19 cellular contexts compared by ENCODE assay signal in the genomic region with DNA sequence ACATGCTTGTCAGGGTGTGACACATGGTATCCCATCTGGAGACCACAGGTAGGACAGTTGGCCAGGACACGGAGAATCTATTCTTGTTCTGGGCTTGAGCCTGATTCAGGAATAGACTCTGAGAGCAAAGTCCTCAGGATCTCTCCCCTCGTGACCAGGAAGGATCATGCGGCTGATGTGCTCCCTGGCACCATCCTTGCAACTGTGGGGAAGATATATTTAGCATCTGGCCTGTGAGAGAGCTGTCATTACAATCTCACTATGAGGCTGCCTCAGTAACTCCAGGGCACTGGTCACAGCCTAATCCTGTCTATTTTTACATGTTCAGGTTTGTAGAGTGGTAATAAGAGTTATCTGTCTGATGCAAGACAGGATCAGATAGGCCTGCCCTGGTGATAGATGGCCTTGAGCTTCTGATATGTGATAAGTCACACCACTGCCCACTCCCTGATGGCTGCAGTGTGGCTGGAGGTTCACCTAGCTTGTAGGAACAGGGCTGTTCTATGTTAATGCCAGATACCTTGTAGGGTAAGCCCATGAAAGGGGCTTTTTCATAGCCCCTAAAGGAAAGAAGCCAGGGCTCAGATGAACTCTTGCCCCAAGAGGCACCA. TPM values are rescaled to one million over a fixed set of nuclear protein-coding genes. Genes with fewer than 3 reads are reported as not detected.
DNase-seq lines count a peak whose midpoint lies in the region; ATAC-seq and TF ChIP-seq lines count a peak whose summit lies in the region.
"Had no signal": no experiment of that assay in that cellular context is flagged by ENCODE, and none has a peak within 500 bp of the region (broad histone marks: within the 10 kb centered on the region; RNA-seq: fewer than 3 reads in every experiment).

No MANE protein-coding gene starts in this region.

- H3K36me3 ChIP-seq in esophagus muscularis mucosa: no peaks in the 10 kb centered on the region
- H3K36me3 ChIP-seq in right atrium auricular region: no peaks in the 10 kb centered on the region
- H3K36me3 ChIP-seq in aorta (ENCODE audit: control insufficient read depth in 1 of 2, insufficient read depth in 2 of 2, low read length in 1 of 2): no peaks in the 10 kb centered on the region
- H3K36me3 ChIP-seq in HAP-1 (replicated peaks): no peaks in the 10 kb centered on the region
- H3K36me3 ChIP-seq: BLaER1, SJCRH30 had no signal

- peaks cover 10% of the 10 kb centered on the region for H3K9me3 Mint-ChIP-seq in neural crest cell

- no peaks in the 10 kb centered on the region for H3K4me1 Mint-ChIP-seq in neural crest cell
- H3K4me1 Mint-ChIP-seq: CD8-positive, alpha-beta memory T cell had no signal

- peaks cover 3% of the 10 kb centered on the region for H3K27me3 Mint-ChIP-seq in neural crest cell (ENCODE audit: low read depth)

- H3K4me3 ChIP-seq in esophagus muscularis mucosa (no peak overlapping the region), right atrium auricular region (no peak overlapping the region), aorta (ENCODE audit: low read length in 2 of 2) (no peak overlapping the region), HAP-1 (no peak overlapping the region)
- H3K4me3 ChIP-seq: BLaER1, SJCRH30 had no signal

- DNase-seq in esophagus muscularis mucosa (ENCODE audit: extremely low spot score) (no peak), right atrium auricular region (ENCODE audit: low spot score) (peak; percentile 75), neural crest cell (ENCODE audit: low read depth, low spot score) (no peak), aorta (no peak), HAP-1 (ENCODE audit: low spot score in 2 of 2) (no peak), NCI-H446 treated with DMSO at 0.1 percent for 48 hours (lab: John Stamatoyannopoulos, UW) (no peak)
- DNase-seq in stimulated activated CD4-positive, alpha-beta T cell treated with anti-CD3 and anti-CD28 coated beads, Interleukin-2, amount 100 ng/mL, for 24 hours: no peak
- DNase-seq: CD8-positive, alpha-beta memory T cell; HCEC 1CT; MV-4-11; NCI-H1436; NCI-H2081 treated with DMSO at 0.1 percent for 48 hours; NCI-H2227 treated with DMSO at 0.1 percent for 48 hours; NCI-H526; SJCRH30 had no signal

- H3K27ac ChIP-seq in esophagus muscularis mucosa (replicated peaks in 1 of 4): peak overlapping the region; percentile 71 to 81 (median 75)
- peak overlapping the region; percentile 82 to 92 for H3K27ac ChIP-seq in right atrium auricular region
- H3K27ac ChIP-seq in aorta (ENCODE audit: low read depth in 1 of 2, low read length in 2 of 2): peak overlapping the region; percentile 59 to 62
- H3K27ac ChIP-seq: BLaER1, SJCRH30 had no signal

- H3K4me3 Mint-ChIP-seq in neural crest cell: no peak overlapping the region
- H3K4me3 Mint-ChIP-seq: CD8-positive, alpha-beta memory T cell had no signal

- peaks cover 4% of the 10 kb centered on the region for H3K36me3 Mint-ChIP-seq in neural crest cell (ENCODE audit: low read depth)
- H3K36me3 Mint-ChIP-seq: CD8-positive, alpha-beta memory T cell had no signal

- intact Hi-C loops in esophagus muscularis mucosa (cut with DNase I): no loop called here
- intact Hi-C loops in aorta (cut with DNase I): no loop called here

- no peaks in the 10 kb centered on the region for H3K9me3 ChIP-seq in esophagus muscularis mucosa
- H3K9me3 ChIP-seq in right atrium auricular region: peaks cover 0 to 10% of the 10 kb centered on the region in 2 donors
- H3K9me3 ChIP-seq in aorta (ENCODE audit: control insufficient read depth, low read length): no peaks in the 10 kb centered on the region
- H3K9me3 ChIP-seq in HAP-1: peaks cover 2% of the 10 kb centered on the region; the same call in 1 of the 2 replicates
- H3K9me3 ChIP-seq: SJCRH30 had no signal

- H3K4me1 ChIP-seq in esophagus muscularis mucosa (peaks cover 8 to 33% (median 30%) of the 10 kb centered on the region in 4 donors), right atrium auricular region (peaks cover 0 to 17% of the 10 kb centered on the region in 2 donors), aorta (ENCODE audit: control insufficient read depth in 1 of 2, insufficient read depth in 2 of 2, low read length in 2 of 2) (peaks cover 9 to 14% of the 10 kb centered on the region in 2 donors), HAP-1 (no peaks in the 10 kb centered on the region)
- H3K4me1 ChIP-seq: BLaER1, SJCRH30 had no signal

- WGBS in esophagus muscularis mucosa: 56% methylated on average over 3 of the region's 3 CpGs
- WGBS in aorta, 2 donors: 20 to 24% methylated on average over 3 of the region's 3 CpGs

- H3K27me3 ChIP-seq in esophagus muscularis mucosa (no peaks in the 10 kb centered on the region), right atrium auricular region (no peaks in the 10 kb centered on the region), aorta (ENCODE audit: control insufficient read depth in 1 of 2, insufficient read depth in 2 of 2, low read length in 1 of 2) (no peaks in the 10 kb centered on the region), HAP-1 (ENCODE audit: low read depth) (no peaks in the 10 kb centered on the region)
- H3K27me3 ChIP-seq: BLaER1, SJCRH30 had no signal

- no peak for TF ChIP-seq POLR2A in esophagus muscularis mucosa (IDR thresholded peaks at IDR 0.05; ENCODE audit: low read depth)

- peak overlapping the region; percentile 10 for H3K27ac Mint-ChIP-seq in neural crest cell (ENCODE audit: unreplicated experiment)

- in situ Hi-C loops in HAP-1 (cut with MboI; ENCODE audit: low sequenced_read_pairs): no loop called here

- no peak for TF ChIP-seq EP300 in esophagus muscularis mucosa (IDR thresholded peaks at IDR 0.05)

- TF ChIP-seq CTCF in esophagus muscularis mucosa (IDR thresholded peaks at IDR 0.05) (no peak), right atrium auricular region (IDR thresholded peaks at IDR 0.05) (no peak), neural crest cell (conservative IDR thresholded peaks at IDR 0.05) (no peak)

- ATAC-seq in aorta (ENCODE audit: low FRiP score): peak; percentile 66

RNA-seq across cellular contexts. Expression of a gene that starts 50.7 kb away (rescaled TPM):
- 100 to 1,000 TPM in 1 of 4 donors, 10 to 100 TPM in 3; 46.7 to 111 (median 87.8) TPM for total RNA-seq in esophagus muscularis mucosa
- total RNA-seq in right atrium auricular region: 100 to 1,000 TPM in 1 of 2 donors, 10 to 100 TPM in 1; 58.0 to 250 TPM
- 2.9 and 3.6 TPM in 2 replicates for total RNA-seq in neural crest cell
- 100 to 1,000 TPM in 1 of 2 donors, 10 to 100 TPM in 1; 94.6 to 152 TPM for total RNA-seq in aorta
- polyA plus RNA-seq in aorta: 100 to 1,000 TPM in 1 of 2 donors, 10 to 100 TPM in 1; 69.2 to 288 TPM
- total RNA-seq: CD8-positive, alpha-beta memory T cell; HT-29; OCI-LY7; RPMI7951 had no signal
- polyA plus RNA-seq: CD8-positive, alpha-beta memory T cell had no signal

Comparison
In these comparisons a context has a peak if more than half of its experiments do, and no peak if none do; other contexts are left out.
1. RNA of a gene that starts 50.7 kb away (total RNA-seq): 58.0 to 250 TPM in right atrium auricular region, 94.6 to 152 TPM in aorta and 46.7 to 111 TPM in esophagus muscularis mucosa; 2.9 to 3.6 TPM in neural crest cell; every median in the first group is over 10 times any median in the second.
2. Peak in every context shown above with its lines, with median percentiles within 50 percentile points of each other: H3K27ac ChIP-seq.